26 cellular contexts compared by ENCODE assay signal in genomic region chr2:193776988-193777387, GRCh38.
DNase-seq lines count a peak whose midpoint lies in the region; ATAC-seq and TF ChIP-seq lines count a peak whose summit lies in the region.
"Had no signal": no experiment of that assay in that cellular context is flagged by ENCODE, and none has a peak within 500 bp of the region (broad histone marks: within the 10 kb centered on the region; RNA-seq: fewer than 3 reads in every experiment).

No MANE protein-coding gene starts in this region.

- DNase-seq in D341Med (ENCODE audit: low spot score), result peak; percentile 16
- peak; percentile 34 for DNase-seq in HT-29 (ENCODE audit: low spot score)
- peak; percentile 65 for DNase-seq in NCI-H748 (lab: John Stamatoyannopoulos, UW; ENCODE audit: unreplicated experiment)
- DNase-seq in chondrocyte (ENCODE audit: low spot score), result no peak
- DNase-seq in A172 (ENCODE audit: low spot score), result no peak
- no peak for DNase-seq in left cardiac atrium
- DNase-seq: activated CD4-positive, alpha-beta memory T cell treated with anti-CD3 and anti-CD28 coated beads, Interleukin-2, amount 10 ng/mL, durations not matched to agents 7 days and 5 days; activated CD4-positive, alpha-beta T cell treated with anti-CD3 and anti-CD28 coated beads for 1 hour; activated CD8-positive, alpha-beta memory T cell treated with anti-CD3 and anti-CD28 coated beads, Interleukin-2, amount 50 U/mL, for 48 hours; activated naive CD4-positive, alpha-beta T cell treated with anti-CD3 and anti-CD28 coated beads, Interleukin-2, amount 50 U/mL, for 16 hours; amniotic stem cell; brain microvascular endothelial cell; CD8-positive, alpha-beta T cell; DMS79 treated with DMSO at 0.1 percent for 48 hours; HFFc6; hippocampal formation; left colon; NCI-H510A; right cardiac atrium; RPMI8226; stimulated activated CD4-positive, alpha-beta T cell treated with anti-CD3 and anti-CD28 coated beads, Interleukin-4, amount 100 ng/mL, for 24 hours; T-helper 1 cell; upper lobe of left lung had no signal

- no peaks in the 10 kb centered on the region for H3K36me3 Mint-ChIP-seq in chondrocyte (ENCODE audit: low read depth)
- H3K36me3 Mint-ChIP-seq: CD8-positive, alpha-beta T cell; stimulated activated effector memory CD8-positive, alpha-beta T cell treated with anti-CD3 and anti-CD28 coated beads, Interleukin-12 subunit alpha, Interleukin-12 subunit beta, amount 100 ng/mL, for 72 hours had no signal

- peak; percentile 10 for TF ChIP-seq CTCF in chondrocyte (IDR thresholded peaks at IDR 0.05)

- ATAC-seq in GM21723 (IDR thresholded peaks at IDR 0.05; ENCODE audit: unreplicated experiment), result no peak
- ATAC-seq in left cardiac atrium, result no peak
- ATAC-seq: CD8-positive, alpha-beta T cell; left colon; right cardiac atrium; stimulated activated effector memory CD8-positive, alpha-beta T cell treated with anti-CD3 and anti-CD28 coated beads, Interleukin-12 subunit alpha, Interleukin-12 subunit beta, amount 100 ng/mL, for 72 hours had no signal

- H3K9me3 Mint-ChIP-seq in chondrocyte (ENCODE audit: low read depth), result peaks cover 4% of the 10 kb centered on the region
- H3K9me3 Mint-ChIP-seq: activated CD4-positive, alpha-beta memory T cell treated with anti-CD3 and anti-CD28 coated beads, Interleukin-2, amount 10 ng/mL, durations not matched to agents 7 days and 5 days; CD8-positive, alpha-beta T cell; neural crest cell; stimulated activated effector memory CD8-positive, alpha-beta T cell treated with anti-CD3 and anti-CD28 coated beads, Interleukin-12 subunit alpha, Interleukin-12 subunit beta, amount 100 ng/mL, for 72 hours had no signal

- H3K27me3 Mint-ChIP-seq in chondrocyte (ENCODE audit: low read depth), result no peaks in the 10 kb centered on the region
- H3K27me3 Mint-ChIP-seq: activated CD4-positive, alpha-beta memory T cell treated with anti-CD3 and anti-CD28 coated beads, Interleukin-2, amount 10 ng/mL, durations not matched to agents 7 days and 5 days had no signal

- no peak overlapping the region for H3K27ac Mint-ChIP-seq in chondrocyte (ENCODE audit: unreplicated experiment)
- H3K27ac Mint-ChIP-seq: activated CD4-positive, alpha-beta memory T cell treated with anti-CD3 and anti-CD28 coated beads, Interleukin-2, amount 10 ng/mL, durations not matched to agents 7 days and 5 days; CD8-positive, alpha-beta T cell; HFFc6; stimulated activated effector memory CD8-positive, alpha-beta T cell treated with anti-CD3 and anti-CD28 coated beads, Interleukin-12 subunit alpha, Interleukin-12 subunit beta, amount 100 ng/mL, for 72 hours had no signal

- H3K4me3 Mint-ChIP-seq in chondrocyte (ENCODE audit: unreplicated experiment), result no peak overlapping the region
- H3K4me3 Mint-ChIP-seq: activated CD4-positive, alpha-beta memory T cell treated with anti-CD3 and anti-CD28 coated beads, Interleukin-2, amount 10 ng/mL, durations not matched to agents 7 days and 5 days; CD8-positive, alpha-beta T cell; HFFc6; neural crest cell; stimulated activated effector memory CD8-positive, alpha-beta T cell treated with anti-CD3 and anti-CD28 coated beads, Interleukin-12 subunit alpha, Interleukin-12 subunit beta, amount 100 ng/mL, for 72 hours had no signal

- intact Hi-C loops in left cardiac atrium (cut with DNase I), result no loop called here

- H3K4me1 Mint-ChIP-seq in chondrocyte (ENCODE audit: low read depth), result peaks cover 5% of the 10 kb centered on the region
- H3K4me1 Mint-ChIP-seq: activated CD4-positive, alpha-beta memory T cell treated with anti-CD3 and anti-CD28 coated beads, Interleukin-2, amount 10 ng/mL, durations not matched to agents 7 days and 5 days; neural crest cell; stimulated activated effector memory CD8-positive, alpha-beta T cell treated with anti-CD3 and anti-CD28 coated beads, Interleukin-12 subunit alpha, Interleukin-12 subunit beta, amount 100 ng/mL, for 72 hours had no signal

Comparison
In these comparisons a context has a peak if more than half of its experiments do, and no peak if none do; other contexts are left out.
1. DNase-seq: peak in D341Med (single experiment), HT-29 (single experiment) and NCI-H748 (single experiment); none in chondrocyte (single experiment), A172 (single experiment) and left cardiac atrium (single experiment).